Comparison of ENCODE assay signal across 17 cellular contexts in the genomic region with DNA sequence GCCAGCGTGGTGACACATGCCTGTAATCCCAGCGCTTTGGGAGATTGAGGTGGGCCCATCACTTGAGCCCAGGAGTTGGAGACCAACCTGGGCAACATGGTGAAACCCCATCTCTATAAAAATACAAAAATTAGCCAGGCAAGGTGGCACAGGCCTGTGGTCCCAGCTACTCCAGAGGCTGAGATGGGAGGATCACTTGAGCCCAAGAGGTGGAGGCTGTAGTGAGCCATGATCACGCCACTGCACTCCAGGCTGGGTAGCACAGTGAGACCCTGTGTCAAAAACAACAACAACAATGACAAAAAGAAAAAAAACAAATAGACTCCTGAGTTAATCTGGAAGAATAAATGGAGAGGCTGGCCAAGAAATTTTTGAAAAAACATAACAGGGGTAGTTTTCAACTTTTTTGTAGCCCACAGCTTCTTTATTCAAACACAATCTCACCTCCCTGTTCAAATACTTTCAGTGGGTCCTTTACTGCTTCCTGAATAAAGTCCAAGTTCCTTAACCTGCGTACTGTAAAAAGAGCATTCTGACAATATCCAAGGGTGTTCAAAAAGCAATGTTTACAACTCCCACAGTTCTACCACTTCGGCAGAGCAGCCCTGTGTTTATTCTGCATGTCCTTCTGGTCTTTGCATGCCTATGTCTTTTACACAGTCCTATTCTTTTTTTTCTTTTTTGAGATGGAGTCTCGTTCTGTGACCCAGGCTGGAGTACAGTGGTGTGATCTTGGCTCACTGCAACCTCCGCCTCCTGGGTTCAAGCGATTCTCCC.
"Had no signal": no experiment of that assay in that cellular context is flagged by ENCODE, and none has a peak within 500 bp of the region (broad histone marks: within the 10 kb centered on the region; RNA-seq: fewer than 3 reads in every experiment).

No MANE protein-coding gene starts in this region.

- H3K36me3 ChIP-seq: prostate gland, thyroid gland had no signal

- H3K27me3 Mint-ChIP-seq: brain had no signal

- H3K27ac Mint-ChIP-seq: activated naive CD4-positive, alpha-beta T cell treated with anti-CD3 and anti-CD28 coated beads, Interleukin-2, amount 50 U/mL, for 72 hours; stimulated activated effector memory CD8-positive, alpha-beta T cell treated with anti-CD3 and anti-CD28 coated beads, Interleukin-12 subunit alpha, Interleukin-12 subunit beta, amount 100 ng/mL, for 72 hours had no signal

- H3K4me3 Mint-ChIP-seq: brain; nephron; stimulated activated effector memory CD8-positive, alpha-beta T cell treated with anti-CD3 and anti-CD28 coated beads, Interleukin-12 subunit alpha, Interleukin-12 subunit beta, amount 100 ng/mL, for 72 hours had no signal

- H3K27ac ChIP-seq: foreskin keratinocyte, prostate gland, thyroid gland had no signal

- H3K9me3 Mint-ChIP-seq: activated naive CD4-positive, alpha-beta T cell treated with anti-CD3 and anti-CD28 coated beads, Interleukin-2, amount 50 U/mL, for 72 hours; brain; nephron; stimulated activated effector memory CD8-positive, alpha-beta T cell treated with anti-CD3 and anti-CD28 coated beads, Interleukin-12 subunit alpha, Interleukin-12 subunit beta, amount 100 ng/mL, for 72 hours had no signal

- ATAC-seq: activated naive CD4-positive, alpha-beta T cell treated with anti-CD3 and anti-CD28 coated beads, Interleukin-2, amount 50 U/mL, for 72 hours; foreskin keratinocyte; stimulated activated effector memory CD8-positive, alpha-beta T cell treated with anti-CD3 and anti-CD28 coated beads, Interleukin-12 subunit alpha, Interleukin-12 subunit beta, amount 100 ng/mL, for 72 hours had no signal

- H3K36me3 Mint-ChIP-seq: activated naive CD4-positive, alpha-beta T cell treated with anti-CD3 and anti-CD28 coated beads, Interleukin-2, amount 50 U/mL, for 72 hours had no signal

- H3K9me3 ChIP-seq: prostate gland, thyroid gland had no signal

- H3K4me1 ChIP-seq: foreskin keratinocyte, prostate gland had no signal

- DNase-seq: activated CD4-positive, alpha-beta T cell treated with anti-CD3 and anti-CD28 coated beads, Interleukin-2, amount 50 U/mL, for 1 hour; activated gamma-delta T cell; activated T-cell treated with anti-CD3 and anti-CD28 coated beads, Interleukin-2, amount 50 U/mL, for 48 hours; central memory CD4-positive, alpha-beta T cell; effector CD8-positive, alpha-beta T cell; foreskin keratinocyte; stimulated activated CD4-positive, alpha-beta T cell treated with anti-CD3 and anti-CD28 coated beads, Interleukin-12 subunit alpha, Interleukin-12 subunit beta, amount 100 ng/mL, for 4 hours; stimulated activated CD4-positive, alpha-beta T cell treated with anti-CD3 and anti-CD28 coated beads, Interleukin-2, amount 100 ng/mL, for 24 hours; SW 1271; thyroid gland had no signal

- H3K27me3 ChIP-seq: foreskin keratinocyte, thyroid gland had no signal

- H3K4me3 ChIP-seq: coronary artery, prostate gland, thyroid gland had no signal

- FAIRE-seq: endothelial cell of umbilical vein had no signal
